13 cellular contexts compared by ENCODE assay signal in the genomic region with DNA sequence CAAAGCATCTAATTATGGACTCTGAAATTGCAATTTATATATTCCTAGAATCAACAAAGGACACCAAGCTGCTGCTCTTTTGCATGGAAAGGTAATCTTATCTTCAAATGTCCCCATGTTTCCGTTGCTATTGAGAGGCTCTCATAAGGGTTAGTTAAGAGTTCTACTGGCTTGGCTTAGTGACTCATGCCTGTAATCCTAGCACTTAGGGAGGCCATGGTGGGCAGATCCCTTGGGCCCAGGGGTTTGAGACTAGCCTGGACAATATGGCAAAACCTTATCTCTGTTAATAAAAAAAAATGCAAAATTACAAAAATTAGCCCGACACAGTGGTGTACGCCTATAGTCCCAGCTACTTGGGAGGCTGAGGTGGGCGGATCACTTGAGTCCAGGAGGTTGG.
"Had no signal": no experiment of that assay in that cellular context is flagged by ENCODE, and none has a peak within 500 bp of the region (broad histone marks: within the 10 kb centered on the region; RNA-seq: fewer than 3 reads in every experiment).

No MANE protein-coding gene starts in this region.

- H3K9me3 ChIP-seq: ascending aorta, thyroid gland had no signal

- H3K4me1 ChIP-seq: ascending aorta had no signal

- H3K27me3 ChIP-seq: ascending aorta, thyroid gland had no signal

- H3K27ac ChIP-seq: ascending aorta had no signal

- H3K4me3 ChIP-seq: ascending aorta, smooth muscle cell, thyroid gland had no signal

- H3K36me3 ChIP-seq: ascending aorta, thyroid gland had no signal

- ATAC-seq: activated CD4-positive, alpha-beta T cell treated with anti-CD3 and anti-CD28 coated beads for 36 hours; activated CD8-positive, alpha-beta T cell treated with anti-CD3 and anti-CD28 coated beads for 36 hours; activated T-cell treated with anti-CD3 and anti-CD28 coated beads, Interleukin-2, amount 50 U/mL, for 72 hours had no signal

- DNase-seq: activated CD4-positive, alpha-beta T cell treated with anti-CD3 and anti-CD28 coated beads for 36 hours; activated CD8-positive, alpha-beta memory T cell treated with anti-CD3 and anti-CD28 coated beads, Interleukin-2, amount 50 U/mL, for 4 hours; activated CD8-positive, alpha-beta T cell treated with anti-CD3 and anti-CD28 coated beads for 36 hours; activated gamma-delta T cell treated with Interleukin-2 at 50 U/mL for 16 hours; activated naive CD8-positive, alpha-beta T cell treated with anti-CD3 and anti-CD28 coated beads, Interleukin-2, amount 10 ng/mL, durations not matched to agents 7 days and 5 days; activated T-cell treated with anti-CD3 and anti-CD28 coated beads, Interleukin-2, amount 50 U/mL, for 72 hours; foreskin melanocyte; head of caudate nucleus; naive B cell; retina; thyroid gland had no signal
